Comparison of ENCODE assay signal across 14 cellular contexts in genomic region chr2:72827999-72828646, GRCh38. TPM values are rescaled to one million over a fixed set of nuclear protein-coding genes. Genes with fewer than 3 reads are reported as not detected.
DNase-seq lines count a peak whose midpoint lies in the region; ATAC-seq, FAIRE-seq and TF ChIP-seq lines count a peak whose summit lies in the region.
"Had no signal": no experiment of that assay in that cellular context is flagged by ENCODE, and none has a peak within 500 bp of the region (broad histone marks: within the 10 kb centered on the region; RNA-seq: fewer than 3 reads in every experiment).

No MANE protein-coding gene starts in this region.

- no peak overlapping the region for H3K4me3 ChIP-seq in A549
- H3K4me3 ChIP-seq in HCT116 (replicated peaks in 1 of 2; ENCODE audit: low read depth in 1 of 2, low read length in 2 of 2): no peak overlapping the region
- no peak overlapping the region for H3K4me3 ChIP-seq in hepatocyte
- no peak overlapping the region for H3K4me3 ChIP-seq in kidney (ENCODE audit: low read length in 2 of 2)
- H3K4me3 ChIP-seq: BLaER1, dorsolateral prefrontal cortex had no signal

- WGBS in A549 (ENCODE audit: missing lambda C conversion rate): 42% methylated on average over 5 of the region's 5 CpGs
- 41% methylated on average over 5 of the region's 5 CpGs for WGBS in hepatocyte (ENCODE audit: low lambda C conversion rate, missing lambda C conversion rate)

- no peak overlapping the region for H3K27ac ChIP-seq in A549
- H3K27ac ChIP-seq in HCT116 (ENCODE audit: low read depth, low read length): no peak overlapping the region
- H3K27ac ChIP-seq in hepatocyte: peak overlapping the region; percentile 80
- no peak overlapping the region for H3K27ac ChIP-seq in kidney (ENCODE audit: low read depth in 2 of 2, low read length in 2 of 2)
- H3K27ac ChIP-seq: BLaER1, dorsolateral prefrontal cortex had no signal

- ATAC-seq in A549: no peak
- ATAC-seq in HCT116: no peak
- no peak for ATAC-seq in activated CD4-positive, alpha-beta T cell treated with anti-CD3 and anti-CD28 coated beads for 36 hours

- RAD21 ChIA-PET in HCT116 (lab: Charles Lee; ENCODE audit: low non-redundant PET in 1 of 2, low total read pairs in 2 of 2, uncharacterized antibody in 2 of 2, unreplicated experiment in 2 of 2): no interaction called here

- no peak for TF ChIP-seq RAD21 in A549 (conservative IDR thresholded peaks at IDR 0.05 in 1 of 2, IDR thresholded peaks at IDR 0.05 in 1 of 2)
- TF ChIP-seq RAD21 in HCT116 (IDR thresholded peaks at IDR 0.05; ENCODE audit: low read depth): no peak

- H3K4me2 ChIP-seq in A549 (peak overlapping the region; percentile 45), HCT116 (ENCODE audit: low read length) (peak overlapping the region; percentile 32), hepatocyte (peak overlapping the region; percentile 31)
- H3K4me2 ChIP-seq: BLaER1 had no signal

- H2AFZ ChIP-seq in HCT116 (ENCODE audit: low read depth, low read length, poor library complexity, severe bottlenecking): peak overlapping the region; percentile 84
- peak overlapping the region; percentile 30 for H2AFZ ChIP-seq in hepatocyte

- no peak overlapping the region for H3K27ac Mint-ChIP-seq in activated CD4-positive, alpha-beta T cell treated with anti-CD3 and anti-CD28 coated beads for 36 hours

- H4K20me1 ChIP-seq in HCT116 (ENCODE audit: insufficient read depth) (no peaks in the 10 kb centered on the region), hepatocyte (ENCODE audit: insufficient read depth, poor library complexity, severe bottlenecking) (no peaks in the 10 kb centered on the region)
- H4K20me1 ChIP-seq: BLaER1 had no signal

- peaks cover 2% of the 10 kb centered on the region for H3K27me3 Mint-ChIP-seq in activated CD4-positive, alpha-beta T cell treated with anti-CD3 and anti-CD28 coated beads for 36 hours

- TF ChIP-seq EP300 in A549 (IDR thresholded peaks at IDR 0.05): no peak

- no TSS peak for BruUV-seq in HCT116 (replicated peaks; lab: Mats Ljungman, UMichigan)

- peaks cover 22% of the 10 kb centered on the region for H3K4me1 Mint-ChIP-seq in activated CD4-positive, alpha-beta T cell treated with anti-CD3 and anti-CD28 coated beads for 36 hours

- no peaks in the 10 kb centered on the region for H3K36me3 ChIP-seq in HCT116 (ENCODE audit: control insufficient read depth in 1 of 2, insufficient read depth in 2 of 2, low read length in 2 of 2)
- no peaks in the 10 kb centered on the region for H3K36me3 ChIP-seq in hepatocyte (replicated peaks; ENCODE audit: insufficient read depth, low read depth)
- H3K36me3 ChIP-seq in kidney (ENCODE audit: control insufficient read depth in 1 of 2, insufficient read depth in 2 of 2, low read length in 2 of 2): no peaks in the 10 kb centered on the region
- H3K36me3 ChIP-seq: BLaER1 had no signal

- CTCF ChIA-PET in A549 (lab: Yijun Ruan, JAX): interaction anchor here (0.6 to 2.2 kb wide), 4 partner anchors 13 to 1233 kb away, joined by 3 to 7 read pairs (median 4); no protein-coding TSS in a partner anchor
- CTCF ChIA-PET in HCT116 (lab: Charles Lee): no interaction called here
- CTCF ChIA-PET in activated CD4-positive, alpha-beta T cell treated with anti-CD3 and anti-CD28 coated beads for 36 hours (lab: Charles Lee): interaction anchor here (1.3 kb wide), 1 partner anchor 33 kb away, joined by 4 read pairs; no protein-coding TSS in a partner anchor

- H3K9me2 ChIP-seq in HCT116 (ENCODE audit: insufficient read depth) (peaks cover 3% of the 10 kb centered on the region; the same call in 1 of the 2 replicates), hepatocyte (replicated peaks; ENCODE audit: insufficient read depth) (no peaks in the 10 kb centered on the region)

- H3K4me1 ChIP-seq in A549: peaks cover 25% of the 10 kb centered on the region
- H3K4me1 ChIP-seq in HCT116 (ENCODE audit: control insufficient read depth in 1 of 2, insufficient read depth in 2 of 2, low read length in 2 of 2): peaks cover 4 to 26% of the 10 kb centered on the region in 2 experiments
- peaks cover 9% of the 10 kb centered on the region for H3K4me1 ChIP-seq in hepatocyte (ENCODE audit: insufficient read depth)
- peaks cover 4 to 8% of the 10 kb centered on the region in 2 donors for H3K4me1 ChIP-seq in kidney (ENCODE audit: control insufficient read depth in 1 of 2, insufficient read depth in 1 of 2, low read depth in 1 of 2, low read length in 2 of 2)

- H3K27me3 ChIP-seq in HCT116 (ENCODE audit: insufficient read depth, low read length) (no peaks in the 10 kb centered on the region), hepatocyte (no peaks in the 10 kb centered on the region)
- H3K27me3 ChIP-seq: BLaER1, dorsolateral prefrontal cortex had no signal

- POLR2A ChIA-PET in A549 (lab: Yijun Ruan, JAX): no interaction called here
- POLR2A ChIA-PET in HCT116 (lab: Charles Lee): no interaction called here
- POLR2A ChIA-PET in activated CD4-positive, alpha-beta T cell treated with anti-CD3 and anti-CD28 coated beads for 36 hours (lab: Charles Lee): no interaction called here

- intact Hi-C loops in HCT116 (cut with micrococcal nuclease) (no loop called here), kidney (cut with DNase I) (no loop called here)
- intact Hi-C loops in activated CD4-positive, alpha-beta T cell treated with anti-CD3 and anti-CD28 coated beads for 36 hours (cut with DNase I, micrococcal nuclease): loop anchor here (5.0 to 10.0 kb wide), 4 partner anchors 34 to 1833 kb away; partner anchors contain the start of genes RAB11FIP5 (in 1 of the 2) and TEX261 (in 1 of the 2)

- H3K9ac ChIP-seq in HCT116 (ENCODE audit: low read length): no peak overlapping the region
- H3K9ac ChIP-seq in kidney (ENCODE audit: low read length in 2 of 2): no peak overlapping the region
- H3K9ac ChIP-seq: BLaER1 had no signal

- no peaks in the 10 kb centered on the region for H3K36me3 Mint-ChIP-seq in activated CD4-positive, alpha-beta T cell treated with anti-CD3 and anti-CD28 coated beads for 36 hours (ENCODE audit: low read depth)

- FAIRE-seq in A549 (lab: Jason Lieb, UNC) (no peak), kidney (lab: Jason Lieb, UNC) (no peak)

- TF ChIP-seq CTCF in A549 (IDR thresholded peaks at IDR 0.05) (no peak), HCT116 (IDR thresholded peaks at IDR 0.05 in 2 of 3, conservative IDR thresholded peaks at IDR 0.05 in 1 of 3; ENCODE audit: borderline replicate concordance in 1 of 3, insufficient read depth in 1 of 3, low read depth in 2 of 3, low read length in 2 of 3) (no peak), hepatocyte (IDR thresholded peaks at IDR 0.05; ENCODE audit: poor library complexity) (no peak), kidney (IDR thresholded peaks at IDR 0.05; ENCODE audit: borderline replicate concordance, extremely low read depth, insufficient read depth) (no peak)

- DNase-seq in A549 (ENCODE audit: low read depth in 1 of 2, low spot score in 1 of 2) (peak in 1 of 2 experiments; percentile 12), HCT116 (ENCODE audit: low read depth, low spot score) (no peak), amniotic epithelial cell (ENCODE audit: low read depth) (peak; percentile 93), hepatocyte (ENCODE audit: low spot score) (peak; percentile 23), DMS153 treated with DMSO at 0.1 percent for 48 hours (lab: John Stamatoyannopoulos, UW; ENCODE audit: unreplicated experiment) (no peak), SIG-M5 treated with dmso at 0.1 percent for 504 hours (lab: John Stamatoyannopoulos, UW; ENCODE audit: unreplicated experiment) (no peak), kidney (no peak)
- no peak for DNase-seq in activated CD4-positive, alpha-beta T cell treated with anti-CD3 and anti-CD28 coated beads for 36 hours
- DNase-seq: activated CD4-positive, alpha-beta T cell treated with anti-CD3 and anti-CD28 coated beads, Interleukin-2, amount 10 ng/mL, durations not matched to agents 24 days and 14 days; activated naive CD4-positive, alpha-beta T cell treated with Interleukin-2 at 50 U/mL for 16 hours; dorsolateral prefrontal cortex; Kasumi-1; NCI-H345 had no signal

- H3K79me2 ChIP-seq in HCT116 (ENCODE audit: insufficient read depth, low read length) (0 out of 2 replicates have a peak, but pooled peaks cover 6% of the 10 kb centered on the region), hepatocyte (peaks cover 17% of the 10 kb centered on the region)

- no peaks in the 10 kb centered on the region for H3K9me3 Mint-ChIP-seq in activated CD4-positive, alpha-beta T cell treated with anti-CD3 and anti-CD28 coated beads for 36 hours (ENCODE audit: low read depth)
- H3K9me3 Mint-ChIP-seq: activated CD4-positive, alpha-beta T cell treated with anti-CD3 and anti-CD28 coated beads, Interleukin-2, amount 10 ng/mL, durations not matched to agents 24 days and 14 days had no signal

- H3K4me3 Mint-ChIP-seq in activated CD4-positive, alpha-beta T cell treated with anti-CD3 and anti-CD28 coated beads for 36 hours: no peak overlapping the region
- H3K4me3 Mint-ChIP-seq: activated CD4-positive, alpha-beta T cell treated with anti-CD3 and anti-CD28 coated beads, Interleukin-2, amount 10 ng/mL, durations not matched to agents 24 days and 14 days had no signal

- no peak for TF ChIP-seq POLR2A in A549 (IDR thresholded peaks at IDR 0.05; ENCODE audit: low read length)
- no peak for TF ChIP-seq POLR2A in HCT116 (IDR thresholded peaks at IDR 0.05; ENCODE audit: borderline replicate concordance, extremely low read depth, insufficient read depth, insufficient read length)

- H3K9me3 ChIP-seq in A549: no peaks in the 10 kb centered on the region
- no peaks in the 10 kb centered on the region for H3K9me3 ChIP-seq in HCT116 (ENCODE audit: control insufficient read depth in 1 of 2, insufficient read depth in 1 of 2, low read depth in 1 of 2, low read length in 2 of 2)
- H3K9me3 ChIP-seq in hepatocyte (ENCODE audit: low read depth): no peaks in the 10 kb centered on the region
- H3K9me3 ChIP-seq in kidney (ENCODE audit: control insufficient read depth in 1 of 2, low read length in 2 of 2): no peaks in the 10 kb centered on the region
- H3K9me3 ChIP-seq: BLaER1 had no signal

RNA-seq across cellular contexts. Expression of gene EXOC6B, which starts 2.3 kb away (rescaled TPM):
- polyA plus RNA-seq in A549 (2011; rRNA removed) (24.7 and 28.3 TPM in 2 replicates), A549 (2017; fragmentation: RNase III; extraction: RNeasy Plus Mini Kit Qiagen cat#74134 plus additional on column Dnase treatment) (14.3 to 18.5 TPM (median 15.5 TPM) in 3 replicates), hepatocyte (11.1 and 11.8 TPM in 2 replicates), kidney (ENCODE audit: insufficient read depth, low read depth, low replicate concordance) (5.9 TPM)
- polyA plus RNA-seq in A549 (2012; cell fraction: cytosol; rRNA removed): 4.9 and 6.5 TPM in 2 replicates
- 11.3 and 11.4 TPM in 2 replicates for polyA plus RNA-seq in A549 (2012; cell fraction: nucleus; rRNA removed)
- 42.2 and 45.6 TPM in 2 replicates for polyA minus RNA-seq in A549 (2011; rRNA and poly(A)+ RNA removed)
- total RNA-seq in HCT116 (2021; ENCODE audit: unreplicated experiment) (25.4 TPM), hepatocyte (36.2 and 50.0 TPM in 2 replicates), kidney (31.3 TPM)
- polyA plus RNA-seq in HCT116 (2012): 11.1 and 11.2 TPM in 2 replicates
- total RNA-seq in activated CD4-positive, alpha-beta T cell treated with anti-CD3 and anti-CD28 coated beads for 36 hours: 1 to 10 TPM; 7.0 to 9.0 TPM

RNA-seq across cellular contexts. Expression of gene SPR, which starts 59.1 kb away (rescaled TPM):
- polyA plus RNA-seq in A549 (2011; rRNA removed): 88.5 and 99.3 TPM in 2 replicates
- polyA plus RNA-seq in A549 (2012; cell fraction: cytosol; rRNA removed): 128 and 139 TPM in 2 replicates
- 81.5 and 86.8 TPM in 2 replicates for polyA plus RNA-seq in A549 (2012; cell fraction: nucleus; rRNA removed)
- 118 to 141 TPM (median 138 TPM) in 3 replicates for polyA plus RNA-seq in A549 (2017; fragmentation: RNase III; extraction: RNeasy Plus Mini Kit Qiagen cat#74134 plus additional on column Dnase treatment)
- polyA minus RNA-seq in A549 (2011; rRNA and poly(A)+ RNA removed): 50.9 and 53.4 TPM in 2 replicates
- total RNA-seq in HCT116 (2021; ENCODE audit: unreplicated experiment): 66.9 TPM
- 50.7 and 52.4 TPM in 2 replicates for polyA plus RNA-seq in HCT116 (2012)
- total RNA-seq in hepatocyte: 44.8 and 48.3 TPM in 2 replicates
- polyA plus RNA-seq in hepatocyte: 55.3 and 63.3 TPM in 2 replicates
- total RNA-seq in activated CD4-positive, alpha-beta T cell treated with anti-CD3 and anti-CD28 coated beads for 36 hours: 1 to 10 TPM; 7.3 to 9.8 TPM
- total RNA-seq in kidney: 29.9 TPM
- 102 TPM for polyA plus RNA-seq in kidney (ENCODE audit: insufficient read depth, low read depth, low replicate concordance)

Comparison
In these comparisons a context has a peak if more than half of its experiments do, and no peak if none do; other contexts are left out.
1. DNase-seq: peak in amniotic epithelial cell (single experiment) and hepatocyte (single experiment); none in HCT116 (single experiment), DMS153 treated with DMSO at 0.1 percent for 48 hours (single experiment), SIG-M5 treated with dmso at 0.1 percent for 504 hours (single experiment), activated CD4-positive, alpha-beta T cell treated with anti-CD3 and anti-CD28 coated beads for 36 hours (single experiment) and kidney (single experiment).
2. intact Hi-C loops: an anchor here in activated CD4-positive, alpha-beta T cell treated with anti-CD3 and anti-CD28 coated beads for 36 hours (5.0 to 10.0 kb wide); none called in HCT116 and kidney.
3. Peak in every context shown above with its lines, with median percentiles within 50 percentile points of each other: H3K4me2 ChIP-seq.